18 cellular contexts compared by ENCODE assay signal in the genomic region with DNA sequence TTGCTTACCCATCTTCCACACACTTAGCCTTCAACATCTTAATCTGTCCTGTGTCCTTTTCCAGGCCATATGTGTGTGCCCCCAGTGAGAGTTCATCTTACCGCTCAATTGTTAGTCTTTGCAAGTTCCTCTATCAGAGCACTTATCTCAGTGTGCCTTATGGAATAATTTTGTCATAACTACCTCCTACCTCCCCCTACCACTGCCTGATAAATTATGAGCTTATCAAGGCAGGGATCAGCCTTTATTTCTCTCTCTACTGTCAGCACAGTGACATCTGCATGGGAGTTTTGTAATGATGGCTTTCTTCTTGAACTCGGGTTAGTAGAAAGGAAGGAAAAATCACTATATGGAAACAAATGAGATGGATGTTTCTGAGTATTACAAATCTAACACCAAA. TPM values are rescaled to one million over a fixed set of nuclear protein-coding genes. Genes with fewer than 3 reads are reported as not detected.
DNase-seq lines count a peak whose midpoint lies in the region; ATAC-seq and TF ChIP-seq lines count a peak whose summit lies in the region.
"Had no signal": no experiment of that assay in that cellular context is flagged by ENCODE, and none has a peak within 500 bp of the region (broad histone marks: within the 10 kb centered on the region; RNA-seq: fewer than 3 reads in every experiment).

No MANE protein-coding gene starts in this region.

- H3K79me2 ChIP-seq in SK-N-SH (ENCODE audit: insufficient read depth), result no peaks in the 10 kb centered on the region

- H3F3A ChIP-seq in SK-N-SH (replicated peaks; ENCODE audit: insufficient read depth), result no peaks in the 10 kb centered on the region

- peaks cover 31% of the 10 kb centered on the region for H3K36me3 Mint-ChIP-seq in stimulated activated naive CD8-positive, alpha-beta T cell treated with anti-CD3 and anti-CD28 coated beads, Interleukin-15, Interleukin-2, amounts not matched to agents 100 ng/mL and 50 ng/mL, for 24 hours (ENCODE audit: low read depth)
- peaks cover 62% of the 10 kb centered on the region for H3K36me3 Mint-ChIP-seq in activated T-helper 2 cell treated with anti-CD3 and anti-CD28 coated beads, Interferon-gamma antibody, Interleukin-2, Interleukin-4, amounts not matched to agents 10 μg/mL and 5 μg/mL and 100 μg/mL, durations not matched to agents 14 hours and 24 hours and 36 hours (ENCODE audit: low read depth)

- H3K9ac ChIP-seq in SK-N-SH, result no peak overlapping the region

- no peak for ATAC-seq in SK-N-SH treated with all-trans-retinoic acid at 6 μM for 48 hours
- no peak for ATAC-seq in stimulated activated naive CD8-positive, alpha-beta T cell treated with anti-CD3 and anti-CD28 coated beads, Interleukin-15, amount 100 ng/mL, for 72 hours
- ATAC-seq: Panc1 had no signal

- 39% methylated on average over 2 of the region's 2 CpGs for WGBS in SK-N-SH (ENCODE audit: low lambda C conversion rate)

- CTCF ChIA-PET in SK-N-SH (lab: Yijun Ruan, JAX), result interaction anchor here (0.6 to 0.7 kb wide), 3 partner anchors 20 to 256 kb away, joined by 3 read pairs; no protein-coding TSS in a partner anchor

- TF ChIP-seq RAD21 in SK-N-SH (IDR thresholded peaks at IDR 0.05; ENCODE audit: low read length), result no peak

- no peaks in the 10 kb centered on the region for H3K9me3 Mint-ChIP-seq in stimulated activated naive CD8-positive, alpha-beta T cell treated with anti-CD3 and anti-CD28 coated beads, Interleukin-15, Interleukin-2, amounts not matched to agents 100 ng/mL and 50 ng/mL, for 24 hours
- H3K9me3 Mint-ChIP-seq in stimulated activated naive CD8-positive, alpha-beta T cell treated with anti-CD3 and anti-CD28 coated beads, Interleukin-15, amount 100 ng/mL, for 72 hours, result no peaks in the 10 kb centered on the region
- H3K9me3 Mint-ChIP-seq in activated T-helper 2 cell treated with anti-CD3 and anti-CD28 coated beads, Interferon-gamma antibody, Interleukin-2, Interleukin-4, amounts not matched to agents 10 μg/mL and 5 μg/mL and 100 μg/mL, durations not matched to agents 14 hours and 24 hours and 36 hours, result no peaks in the 10 kb centered on the region
- H3K9me3 Mint-ChIP-seq: CD4-positive, alpha-beta memory T cell had no signal

- intact Hi-C loops in activated T-helper 2 cell treated with anti-CD3 and anti-CD28 coated beads, Interferon-gamma antibody, Interleukin-2, Interleukin-4, amounts not matched to agents 10 μg/mL and 5 μg/mL and 100 μg/mL, durations not matched to agents 14 hours and 24 hours and 36 hours (cut with micrococcal nuclease), result no loop called here

- no peak overlapping the region for H3K4me2 ChIP-seq in SK-N-SH

- H3K27me3 ChIP-seq in SK-N-SH (ENCODE audit: insufficient read depth) (no peaks in the 10 kb centered on the region), MG63 (no peaks in the 10 kb centered on the region)
- H3K27me3 ChIP-seq: BE2C had no signal

- H3K36me3 ChIP-seq in SK-N-SH (replicated peaks in 1 of 2; ENCODE audit: control insufficient read depth in 1 of 2, insufficient read depth in 2 of 2, low read length in 1 of 2), result peaks cover 3 to 11% of the 10 kb centered on the region in 2 experiments
- no peaks in the 10 kb centered on the region for H3K36me3 ChIP-seq in MG63
- H3K36me3 ChIP-seq: BE2C had no signal

- peaks cover 14% of the 10 kb centered on the region for H3K4me1 Mint-ChIP-seq in stimulated activated naive CD8-positive, alpha-beta T cell treated with anti-CD3 and anti-CD28 coated beads, Interleukin-15, Interleukin-2, amounts not matched to agents 100 ng/mL and 50 ng/mL, for 24 hours (ENCODE audit: low read depth)
- H3K4me1 Mint-ChIP-seq in stimulated activated naive CD8-positive, alpha-beta T cell treated with anti-CD3 and anti-CD28 coated beads, Interleukin-15, amount 100 ng/mL, for 72 hours, result no peaks in the 10 kb centered on the region
- peaks cover 12% of the 10 kb centered on the region for H3K4me1 Mint-ChIP-seq in activated T-helper 2 cell treated with anti-CD3 and anti-CD28 coated beads, Interferon-gamma antibody, Interleukin-2, Interleukin-4, amounts not matched to agents 10 μg/mL and 5 μg/mL and 100 μg/mL, durations not matched to agents 14 hours and 24 hours and 36 hours (ENCODE audit: low read depth)
- H3K4me1 Mint-ChIP-seq: CD4-positive, alpha-beta memory T cell had no signal

- H3K9me3 ChIP-seq in SK-N-SH (no peaks in the 10 kb centered on the region), MG63 (no peaks in the 10 kb centered on the region)
- H3K9me3 ChIP-seq: BE2C had no signal

- TF ChIP-seq EP300 in SK-N-SH (IDR thresholded peaks at IDR 0.05; ENCODE audit: borderline replicate concordance in 1 of 2, low read depth in 1 of 2, low read length in 1 of 2), result no peak

- POLR2A ChIA-PET in SK-N-SH (lab: Yijun Ruan, JAX), result no interaction called here

- no peak overlapping the region for H2AFZ ChIP-seq in SK-N-SH (ENCODE audit: low read depth)

- H3K4me3 Mint-ChIP-seq in stimulated activated naive CD8-positive, alpha-beta T cell treated with anti-CD3 and anti-CD28 coated beads, Interleukin-15, Interleukin-2, amounts not matched to agents 100 ng/mL and 50 ng/mL, for 24 hours, result no peak overlapping the region
- no peak overlapping the region for H3K4me3 Mint-ChIP-seq in stimulated activated naive CD8-positive, alpha-beta T cell treated with anti-CD3 and anti-CD28 coated beads, Interleukin-15, amount 100 ng/mL, for 72 hours
- no peak overlapping the region for H3K4me3 Mint-ChIP-seq in activated T-helper 2 cell treated with anti-CD3 and anti-CD28 coated beads, Interferon-gamma antibody, Interleukin-2, Interleukin-4, amounts not matched to agents 10 μg/mL and 5 μg/mL and 100 μg/mL, durations not matched to agents 14 hours and 24 hours and 36 hours (ENCODE audit: low read depth)
- H3K4me3 Mint-ChIP-seq: CD4-positive, alpha-beta memory T cell had no signal

- TF ChIP-seq CTCF in SK-N-SH (IDR thresholded peaks at IDR 0.05), result no peak

- no peaks in the 10 kb centered on the region for H3K4me1 ChIP-seq in SK-N-SH (ENCODE audit: control insufficient read depth in 1 of 2, insufficient read depth in 2 of 2, low read depth in 1 of 2, low read length in 1 of 2)
- H3K4me1 ChIP-seq: BE2C had no signal

- no peaks in the 10 kb centered on the region for H3K9me2 ChIP-seq in SK-N-SH

- no peak overlapping the region for H3K27ac ChIP-seq in SK-N-SH (ENCODE audit: low read depth in 2 of 2, low read length in 1 of 2)
- H3K27ac ChIP-seq: 22Rv1 had no signal

- peak overlapping the region; percentile 61 for H3K27ac Mint-ChIP-seq in stimulated activated naive CD8-positive, alpha-beta T cell treated with anti-CD3 and anti-CD28 coated beads, Interleukin-15, Interleukin-2, amounts not matched to agents 100 ng/mL and 50 ng/mL, for 24 hours
- peak overlapping the region in 1 of 2 donors; percentile 25 for H3K27ac Mint-ChIP-seq in stimulated activated naive CD8-positive, alpha-beta T cell treated with anti-CD3 and anti-CD28 coated beads, Interleukin-15, amount 100 ng/mL, for 72 hours
- peak overlapping the region; percentile 69 for H3K27ac Mint-ChIP-seq in activated T-helper 2 cell treated with anti-CD3 and anti-CD28 coated beads, Interferon-gamma antibody, Interleukin-2, Interleukin-4, amounts not matched to agents 10 μg/mL and 5 μg/mL and 100 μg/mL, durations not matched to agents 14 hours and 24 hours and 36 hours

- H3K4me3 ChIP-seq in SK-N-SH (ENCODE audit: low read depth in 2 of 2, low read length in 1 of 2) (no peak overlapping the region), MG63 (no peak overlapping the region)

- H4K20me1 ChIP-seq in SK-N-SH (ENCODE audit: insufficient read depth), result no peaks in the 10 kb centered on the region

- no peaks in the 10 kb centered on the region for H3K27me3 Mint-ChIP-seq in stimulated activated naive CD8-positive, alpha-beta T cell treated with anti-CD3 and anti-CD28 coated beads, Interleukin-15, Interleukin-2, amounts not matched to agents 100 ng/mL and 50 ng/mL, for 24 hours
- no peaks in the 10 kb centered on the region for H3K27me3 Mint-ChIP-seq in stimulated activated naive CD8-positive, alpha-beta T cell treated with anti-CD3 and anti-CD28 coated beads, Interleukin-15, amount 100 ng/mL, for 72 hours
- H3K27me3 Mint-ChIP-seq in activated T-helper 2 cell treated with anti-CD3 and anti-CD28 coated beads, Interferon-gamma antibody, Interleukin-2, Interleukin-4, amounts not matched to agents 10 μg/mL and 5 μg/mL and 100 μg/mL, durations not matched to agents 14 hours and 24 hours and 36 hours (ENCODE audit: low read depth), result no peaks in the 10 kb centered on the region
- H3K27me3 Mint-ChIP-seq: CD4-positive, alpha-beta memory T cell had no signal

- DNase-seq in SK-N-SH (peak; percentile 4), SW 1271 (lab: John Stamatoyannopoulos, UW) (no peak), islet precursor cell (no peak), MG63 (no peak)
- DNase-seq in stimulated activated naive CD8-positive, alpha-beta T cell treated with anti-CD3 and anti-CD28 coated beads, Interleukin-15, amount 100 ng/mL, for 72 hours, result no peak
- DNase-seq in activated T-helper 2 cell treated with anti-CD3 and anti-CD28 coated beads, Interferon-gamma antibody, Interleukin-2, Interleukin-4, amounts not matched to agents 10 μg/mL and 5 μg/mL and 100 μg/mL, durations not matched to agents 14 hours and 24 hours and 36 hours (ENCODE audit: low spot score), result no peak
- DNase-seq: BE2C; CD4-positive, alpha-beta memory T cell; DMS79; H7; KG1; NCI-H146; NCI-H2081 treated with DMSO at 0.1 percent for 48 hours; NCI-H510A treated with DMSO at 0.1 percent for 48 hours had no signal

TF ChIP-seq in SK-N-SH, 30 proteins besides CTCF, POLR2A, EP300 and RAD21:
- TF ChIP-seq GATA2 (CRISPR knock-in tag; IDR thresholded peaks at IDR 0.05) (peak; percentile 37), CHD2 (IDR thresholded peaks at IDR 0.05; ENCODE audit: low read length, partially characterized antibody) (no peak)

TF ChIP-seq in SK-N-SH treated with all-trans-retinoic acid at 6 μM for 48 hours, 23 proteins besides CTCF, POLR2A, EP300 and RAD21:
- TF ChIP-seq ESRRG (CRISPR knock-in tag; IDR thresholded peaks at IDR 0.05) (no peak), ZFP30 (CRISPR knock-in tag; IDR thresholded peaks at IDR 0.05) (no peak)

RNA-seq across cellular contexts. Expression of a gene that starts 53.2 kb away (rescaled TPM):
- polyA plus RNA-seq in SK-N-SH (2012; rRNA removed), result 2.7 and 3.0 TPM in 2 replicates
- 3.4 and 4.3 TPM in 2 replicates for polyA plus RNA-seq in SK-N-SH (2012; cell fraction: cytosol; rRNA removed)
- 2.2 and 4.4 TPM in 2 replicates for polyA plus RNA-seq in SK-N-SH (2012; cell fraction: nucleus; rRNA removed)
- 25.2 and 26.5 TPM in 2 replicates for total RNA-seq in activated T-helper 2 cell treated with anti-CD3 and anti-CD28 coated beads, Interferon-gamma antibody, Interleukin-2, Interleukin-4, amounts not matched to agents 10 μg/mL and 5 μg/mL and 100 μg/mL, durations not matched to agents 14 hours and 24 hours and 36 hours
- 8.7 and 9.1 TPM in 2 replicates for total RNA-seq in MG63 (2014; rRNA removed; shearing (Covaris generic); ENCODE audit: low replicate concordance)
